In the genomic region with DNA sequence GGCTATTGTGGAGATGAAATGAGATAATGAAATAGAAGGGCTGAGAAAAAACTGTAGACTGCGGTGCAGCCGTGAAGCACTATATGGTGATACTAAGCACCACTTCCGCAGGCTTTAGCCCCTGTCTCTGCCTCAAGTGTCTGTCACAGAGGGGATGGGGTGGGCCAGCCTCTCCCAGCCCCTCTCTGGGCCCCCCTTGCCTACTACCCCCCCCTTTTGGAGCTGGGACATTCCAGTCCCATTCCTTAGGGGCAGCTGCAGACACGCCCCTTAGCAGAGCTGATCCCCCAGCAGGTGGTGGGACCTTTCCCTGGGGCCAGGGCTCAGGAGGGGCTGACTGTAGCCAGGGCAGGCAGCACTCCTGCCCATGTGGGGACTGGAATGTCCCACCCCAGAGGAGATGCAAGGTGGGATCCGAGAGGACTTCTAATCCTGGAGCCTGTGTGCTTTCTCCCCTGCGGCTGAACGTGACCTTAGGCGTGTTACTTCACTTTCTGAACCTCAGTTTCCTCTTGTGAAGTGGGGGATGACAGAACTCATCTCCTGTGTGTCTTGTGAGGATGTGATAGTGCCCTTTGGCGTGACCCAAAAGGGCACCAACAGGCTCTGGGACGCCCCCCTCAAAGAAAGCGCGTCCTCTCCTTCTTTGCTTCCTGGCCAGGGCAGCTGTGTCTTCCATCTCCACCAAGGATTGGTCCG, we compare ENCODE assay signal across 9 cellular contexts. TPM values are rescaled to one million over a fixed set of nuclear protein-coding genes. Genes with fewer than 3 reads are reported as not detected.
A peak's percentile ranks its signal among the peaks of the same experiment; 100 is the strongest.
DNase-seq lines count a peak whose midpoint lies in the region; ATAC-seq and TF ChIP-seq lines count a peak whose summit lies in the region.
"Had no signal": no experiment of that assay in that cellular context is flagged by ENCODE, and none has a peak within 500 bp of the region (broad histone marks: within the 10 kb centered on the region; RNA-seq: fewer than 3 reads in every experiment).

No MANE protein-coding gene starts in this region.

- ATAC-seq in GM21528 (IDR thresholded peaks at IDR 0.05; ENCODE audit: low FRiP score, unreplicated experiment), result no peak

- no peak overlapping the region for H2AFZ ChIP-seq in neural progenitor cell (replicated peaks)

- peak overlapping the region; percentile 96 for H3K27ac ChIP-seq in neural progenitor cell
- H3K27ac ChIP-seq: sigmoid colon had no signal

- H3K4me1 ChIP-seq in neural progenitor cell, result peaks cover 29% of the 10 kb centered on the region

- H3K4me3 Mint-ChIP-seq in IgD-negative memory B cell (peak overlapping the region; percentile 80 to 98 (median 93)), neural progenitor cell (peak overlapping the region; percentile 95)

- H3K27ac Mint-ChIP-seq in IgD-negative memory B cell, result peak overlapping the region; percentile 90 to 99 (median 97)
- H3K27ac Mint-ChIP-seq in neural progenitor cell, result peak overlapping the region; percentile 99

- H3K27me3 ChIP-seq in GM06990 (replicated peaks; ENCODE audit: control insufficient read depth, insufficient read depth, low read length) (no peaks in the 10 kb centered on the region), neural progenitor cell (peaks cover 12% of the 10 kb centered on the region)

- peak overlapping the region; percentile 33 for H3K9ac ChIP-seq in neural progenitor cell

- H3K36me3 Mint-ChIP-seq in IgD-negative memory B cell (no peaks in the 10 kb centered on the region), neural progenitor cell (no peaks in the 10 kb centered on the region)

- TF ChIP-seq CTCF in GM06990 (IDR thresholded peaks at IDR 0.05; ENCODE audit: insufficient read depth, low read length, poor library complexity, severe bottlenecking) (no peak), neural progenitor cell (IDR thresholded peaks at IDR 0.05) (no peak)

- H3F3A ChIP-seq in neural progenitor cell (ENCODE audit: low read depth), result peaks cover 45% of the 10 kb centered on the region

- DNase-seq in GM06990 (ENCODE audit: extremely low read depth, insufficient read length) (no peak), ecto neural progenitor cell (ENCODE audit: low spot score) (peak; percentile 89), neural progenitor cell (ENCODE audit: low spot score) (peak; percentile 93), HPDE6-E6E7 (ENCODE audit: extremely low spot score) (no peak), erythroblast (lab: John Stamatoyannopoulos, UW) (no peak), NCI-H226 (no peak)
- DNase-seq: sigmoid colon had no signal

- peak overlapping the region; percentile 99 for H3K4me2 ChIP-seq in neural progenitor cell

- H3K27me3 Mint-ChIP-seq in IgD-negative memory B cell (peaks cover 2% of the 10 kb centered on the region), neural progenitor cell (ENCODE audit: insufficient read depth, low read depth) (peaks cover 12% of the 10 kb centered on the region)

- H3K79me2 ChIP-seq in neural progenitor cell (ENCODE audit: low read depth), result peaks cover 43% of the 10 kb centered on the region

- peaks cover 28% of the 10 kb centered on the region for H4K20me1 ChIP-seq in neural progenitor cell (ENCODE audit: low read depth)

- H3K9me3 Mint-ChIP-seq in IgD-negative memory B cell (no peaks in the 10 kb centered on the region), neural progenitor cell (no peaks in the 10 kb centered on the region)

- H3K36me3 ChIP-seq in GM06990 (ENCODE audit: control insufficient read depth, insufficient read depth, low read length) (no peaks in the 10 kb centered on the region; the same call in 1 of the 2 replicates), neural progenitor cell (no peaks in the 10 kb centered on the region)
- H3K36me3 ChIP-seq: sigmoid colon had no signal

- H3K9me3 ChIP-seq in neural progenitor cell (ENCODE audit: low read depth), result no peaks in the 10 kb centered on the region
- H3K9me3 ChIP-seq: sigmoid colon had no signal

- H3K4me3 ChIP-seq in GM06990 (replicated peaks; ENCODE audit: low read depth, low read length) (peak overlapping the region; percentile 78), neural progenitor cell (peak overlapping the region; percentile 77)

- H3K4me1 Mint-ChIP-seq in IgD-negative memory B cell (peaks cover 23 to 36% (median 32%) of the 10 kb centered on the region in 3 donors), neural progenitor cell (peaks cover 31% of the 10 kb centered on the region)

- no peak for TF ChIP-seq POLR2A in erythroblast (IDR thresholded peaks at IDR 0.05; ENCODE audit: low read length)

RNA-seq across cellular contexts. Expression of a gene that starts 2.0 kb away (rescaled TPM):
- 10.1 TPM for polyA plus RNA-seq in IgD-negative memory B cell
- total RNA-seq in neural progenitor cell (ENCODE audit: low replicate concordance), result 4.1 and 12.8 TPM in 2 replicates

RNA-seq across cellular contexts. Expression of a gene that starts 15.5 kb away (rescaled TPM):
- 43.0 TPM for polyA plus RNA-seq in IgD-negative memory B cell
- 25.3 and 25.5 TPM in 2 replicates for total RNA-seq in neural progenitor cell (ENCODE audit: low replicate concordance)

RNA-seq across cellular contexts. Expression of a gene that starts 38.4 kb away (rescaled TPM):
- polyA plus RNA-seq in IgD-negative memory B cell, result 227 TPM
- total RNA-seq in neural progenitor cell (ENCODE audit: low replicate concordance), result 357 and 380 TPM in 2 replicates

Comparison
In these comparisons a context has a peak if more than half of its experiments do, and no peak if none do; other contexts are left out.
1. DNase-seq: peak in ecto neural progenitor cell (single experiment) and neural progenitor cell (single experiment); none in GM06990 (single experiment), HPDE6-E6E7 (single experiment), erythroblast (0 of 2) and NCI-H226 (single experiment).